In genomic region chr1:90114521-90115141, GRCh38 we compare ENCODE assay signal across 8 cellular contexts.
A peak's percentile ranks its signal among the peaks of the same experiment; 100 is the strongest.
DNase-seq lines count a peak whose midpoint lies in the region; ATAC-seq and TF ChIP-seq lines count a peak whose summit lies in the region.

No MANE protein-coding gene starts in this region.

- H3K4me1 ChIP-seq in H9 (ENCODE audit: insufficient read depth, low read length): no peaks in the 10 kb centered on the region
- no peaks in the 10 kb centered on the region for H3K4me1 ChIP-seq in left lung

- H3K27ac Mint-ChIP-seq in H9: no peak overlapping the region

- no peak overlapping the region for H4K5ac ChIP-seq in H9 (ENCODE audit: insufficient read length, low read depth, low read length)

- H3K79me1 ChIP-seq in H9 (ENCODE audit: insufficient read depth, low read depth, low read length, poor library complexity, severe bottlenecking): no peaks in the 10 kb centered on the region

- H2BK120ac ChIP-seq in H9 (ENCODE audit: low read depth, low read length, poor library complexity, severe bottlenecking): no peak overlapping the region

- H3K4me3 Mint-ChIP-seq in H9: no peak overlapping the region

- H4K91ac ChIP-seq in H9 (ENCODE audit: insufficient read length, low read depth, low read length): no peak overlapping the region

- ATAC-seq in left lung (peak; percentile 62), HG02840 (IDR thresholded peaks at IDR 0.05; ENCODE audit: low FRiP score, unreplicated experiment) (no peak)

- no peak overlapping the region for H3K4me2 ChIP-seq in H9 (ENCODE audit: insufficient read depth, insufficient read length, low read length)

- no peaks in the 10 kb centered on the region for H3K36me3 ChIP-seq in left lung

- no peak overlapping the region for H3K56ac ChIP-seq in H9 (ENCODE audit: insufficient read length, low read depth, low read length)

- H3K23ac ChIP-seq in H9 (ENCODE audit: insufficient read length, low read depth, low read length): no peak overlapping the region

- H2BK15ac ChIP-seq in H9 (ENCODE audit: low read depth, low read length): no peak overlapping the region

- H3T11ph ChIP-seq in H9 (ENCODE audit: low read length): no peak overlapping the region

- intact Hi-C loops in left lung (cut with DNase I): no loop called here

- no peak overlapping the region for H2BK20ac ChIP-seq in H9 (ENCODE audit: low read depth, low read length, poor library complexity, severe bottlenecking)

- H3K9ac ChIP-seq in H9 (ENCODE audit: extremely low read depth, insufficient read length, low read length): no peak overlapping the region

- H3K4ac ChIP-seq in H9 (ENCODE audit: low read depth, low read length): no peak overlapping the region

- no peak overlapping the region for H3K27ac ChIP-seq in C4-2B
- H3K27ac ChIP-seq in H9 (ENCODE audit: insufficient read length, low read depth, low read length): no peak overlapping the region
- H3K27ac ChIP-seq in left lung: no peak overlapping the region

- DNase-seq in H9 (no peak), NCI-H446 (lab: John Stamatoyannopoulos, UW) (peak; percentile 74 to 89), astrocyte of the spinal cord (ENCODE audit: low read depth, low spot score) (peak; percentile 59), left lung (no peak), germinal center (ENCODE audit: low spot score) (no peak), COLO668 (lab: John Stamatoyannopoulos, UW; ENCODE audit: unreplicated experiment) (no peak)

- H3K27me3 ChIP-seq in H9 (ENCODE audit: insufficient read depth, low read length) (no peaks in the 10 kb centered on the region), left lung (peaks cover 3 to 8% of the 10 kb centered on the region in 2 donors)

- no peaks in the 10 kb centered on the region for H4K20me1 ChIP-seq in H9 (ENCODE audit: control insufficient read depth, insufficient read depth, insufficient read length)

- no peak overlapping the region for H2BK12ac ChIP-seq in H9 (ENCODE audit: insufficient read length, low read depth, low read length)

- H3K18ac ChIP-seq in H9 (ENCODE audit: insufficient read length, low read depth, low read length): no peak overlapping the region

- TF ChIP-seq CTCF in C4-2B (conservative IDR thresholded peaks at IDR 0.05) (peak; percentile 81), H9 (conservative IDR thresholded peaks at IDR 0.05) (peak; percentile 88), astrocyte of the spinal cord (IDR thresholded peaks at IDR 0.05; ENCODE audit: low read depth, low read length) (peak; percentile 68), left lung (IDR thresholded peaks at IDR 0.05) (peak; percentile 38 to 61)

- no peaks in the 10 kb centered on the region for H3K79me2 ChIP-seq in H9 (ENCODE audit: insufficient read depth, low read length)

- H3K9me3 Mint-ChIP-seq in H9: peaks cover 0 to under 1% of the 10 kb centered on the region in 2 experiments; a peak in 1 of 5 replicates

- no CpG with 5 or more reads among the region's 3 CpGs for WGBS in H9 (ENCODE audit: extremely low coverage, insufficient read length, low lambda C conversion rate)

- in situ Hi-C loops in astrocyte of the spinal cord (cut with HindIII; ENCODE audit: low sequenced_read_pairs): no loop called here

- H3K4me3 ChIP-seq in astrocyte of the spinal cord (ENCODE audit: low read depth, low read length): no peak overlapping the region
- H3K4me3 ChIP-seq in left lung: no peak overlapping the region

- H3K14ac ChIP-seq in H9 (ENCODE audit: insufficient read depth, low read length): no peak overlapping the region

- no peak overlapping the region for H4K8ac ChIP-seq in H9 (replicated peaks; ENCODE audit: insufficient read length, low read depth, low read length)

- H2BK5ac ChIP-seq in H9 (ENCODE audit: insufficient read length, low read length): no peak overlapping the region

- no peak overlapping the region for H2AFZ ChIP-seq in H9 (ENCODE audit: low read length)

- H3K23me2 ChIP-seq in H9 (ENCODE audit: insufficient read length, low read depth, low read length, poor library complexity, severe bottlenecking): no peaks in the 10 kb centered on the region

- H3K9me3 ChIP-seq in H9 (ENCODE audit: control insufficient read depth, low read depth, low read length) (no peaks in the 10 kb centered on the region), left lung (no peaks in the 10 kb centered on the region)

- H3K27me3 Mint-ChIP-seq in H9 (ENCODE audit: low read depth): peaks cover 8% of the 10 kb centered on the region

- H3K36me3 Mint-ChIP-seq in H9 (ENCODE audit: insufficient read depth in 1 of 3, low read depth in 3 of 3): 0 out of 7 replicates have a peak, but pooled peaks cover 0 to 2% (median 0%) of the 10 kb centered on the region in 3 experiments

- H3K4me1 Mint-ChIP-seq in H9: no peaks in the 10 kb centered on the region

- no peak overlapping the region for H2AK5ac ChIP-seq in H9 (ENCODE audit: insufficient read length, low read length)

Comparison
In these comparisons a context has a peak if more than half of its experiments do, and no peak if none do; other contexts are left out.
1. DNase-seq: peak in NCI-H446 (2 of 2) and astrocyte of the spinal cord (single experiment); none in H9 (single experiment), left lung (0 of 2), germinal center (single experiment) and COLO668 (single experiment).
2. Peak in every context shown above with its lines, with median percentiles within 50 percentile points of each other: CTCF ChIP-seq.